ENCODE assay signal across 9 cellular contexts in genomic region chr6:154805288-154805911, GRCh38.
DNase-seq lines count a peak whose midpoint lies in the region; ATAC-seq and TF ChIP-seq lines count a peak whose summit lies in the region.
"Had no signal": no experiment of that assay in that cellular context is flagged by ENCODE, and none has a peak within 500 bp of the region (broad histone marks: within the 10 kb centered on the region; RNA-seq: fewer than 3 reads in every experiment).

No MANE protein-coding gene starts in this region.

- no peak overlapping the region for H2BK15ac ChIP-seq in IMR-90 (ENCODE audit: low read depth, low read length)

- peaks cover 0 to 7% of the 10 kb centered on the region in 2 experiments; a peak in 3 of 4 replicates for H3K79me1 ChIP-seq in IMR-90 (ENCODE audit: low read depth in 1 of 2, low read length in 2 of 2)

- H3K56ac ChIP-seq in IMR-90 (ENCODE audit: extremely low read depth, insufficient read depth, low read length), result no peak overlapping the region

- peaks cover 11% of the 10 kb centered on the region for H3K4me1 Mint-ChIP-seq in T-helper 17 cell

- TF ChIP-seq CTCF in IMR-90 (conservative IDR thresholded peaks at IDR 0.05; ENCODE audit: low read depth, low read length), result peak; percentile 69
- peak; percentile 26 to 34 for TF ChIP-seq CTCF in suprapubic skin (IDR thresholded peaks at IDR 0.05)

- H3K36me3 ChIP-seq in IMR-90 (ENCODE audit: control insufficient read depth, insufficient read depth, low read length) (peaks cover 19% of the 10 kb centered on the region), suprapubic skin (peaks cover 54% of the 10 kb centered on the region)

- H3K27ac Mint-ChIP-seq in T-helper 17 cell, result peak overlapping the region; percentile 53

- TF ChIP-seq EP300 in suprapubic skin (IDR thresholded peaks at IDR 0.05), result no peak

- no peak overlapping the region for H2AFZ ChIP-seq in IMR-90 (replicated peaks; ENCODE audit: low read length, poor library complexity)

- no CpG with 5 or more reads among the region's 2 CpGs for WGBS in IMR-90 (ENCODE audit: extremely low coverage in 2 of 2, insufficient read length in 1 of 2), 2 experiments
- WGBS in suprapubic skin, result 33% methylated on average over 2 of the region's 2 CpGs

- H2BK20ac ChIP-seq in IMR-90 (ENCODE audit: low read depth, low read length), result no peak overlapping the region

- H4K20me1 ChIP-seq in IMR-90 (ENCODE audit: insufficient read depth, low read length), result no peaks in the 10 kb centered on the region

- no peak overlapping the region for H3K4ac ChIP-seq in IMR-90 (ENCODE audit: low read depth, low read length)

- no peak overlapping the region for H4K91ac ChIP-seq in IMR-90 (ENCODE audit: insufficient read depth, low read depth, low read length)

- H3K4me3 Mint-ChIP-seq in T-helper 17 cell, result no peak overlapping the region

- BruUV-seq in IMR-90 (replicated peaks; lab: Mats Ljungman, UMichigan), result no TSS peak

- no peaks in the 10 kb centered on the region for H3K27me3 Mint-ChIP-seq in T-helper 17 cell

- H3K4me1 ChIP-seq in IMR-90 (ENCODE audit: control insufficient read depth, insufficient read depth, low read length) (no peaks in the 10 kb centered on the region), suprapubic skin (no peaks in the 10 kb centered on the region)
- H3K4me1 ChIP-seq: BLaER1 had no signal

- in situ Hi-C loops in IMR-90 (cut with MboI; ENCODE audit: low sequenced_read_pairs), result loop anchor here (10.0 kb wide), 1 partner anchor 651 kb away; no protein-coding TSS in a partner anchor

- no peak overlapping the region for H2AK5ac ChIP-seq in IMR-90 (ENCODE audit: low read depth, low read length)

- no peak overlapping the region for H3K4me3 ChIP-seq in IMR-90 (ENCODE audit: insufficient read depth, low read depth, low read length)
- H3K4me3 ChIP-seq in suprapubic skin, result no peak overlapping the region
- H3K4me3 ChIP-seq: BLaER1 had no signal

- CTCF ChIA-PET in IMR-90 (lab: Yijun Ruan, JAX), result interaction anchor here (0.6 to 3.6 kb wide), 8 partner anchors 11 to 925 kb away, joined by 3 to 20 read pairs (median 4); no protein-coding TSS in a partner anchor

- H3K23ac ChIP-seq in IMR-90 (ENCODE audit: low read depth, low read length), result no peak overlapping the region

- no peak for TF ChIP-seq POLR2A in IMR-90 (IDR thresholded peaks at IDR 0.05; ENCODE audit: low read depth, low read length)
- TF ChIP-seq POLR2A in suprapubic skin (IDR thresholded peaks at IDR 0.05), result no peak

- H3K9me3 ChIP-seq in IMR-90 (ENCODE audit: control insufficient read depth, insufficient read depth, low read length) (no peaks in the 10 kb centered on the region), T-helper 17 cell (ENCODE audit: control insufficient read depth, low read length, poor library complexity, severe bottlenecking) (no peaks in the 10 kb centered on the region), suprapubic skin (no peaks in the 10 kb centered on the region)
- H3K9me3 ChIP-seq: BLaER1 had no signal

- POLR2A ChIA-PET in IMR-90 (lab: Charles Lee; ENCODE audit: unreplicated experiment), result no interaction called here

- ATAC-seq in IMR-90 (ENCODE audit: low read depth), result peak; percentile 80
- peak; percentile 78 for ATAC-seq in T-helper 17 cell

- peak; percentile 73 for TF ChIP-seq RAD21 in IMR-90 (IDR thresholded peaks at IDR 0.05; ENCODE audit: low read length)

- intact Hi-C loops in IMR-90 (cut with micrococcal nuclease), result loop anchor here (1.0 to 10.0 kb wide), 4 partner anchors 72 to 653 kb away; partner anchors contain the start of gene SCAF8

- no peak overlapping the region for H4K5ac ChIP-seq in IMR-90 (ENCODE audit: low read depth, low read length)

- H3K18ac ChIP-seq in IMR-90 (ENCODE audit: low read depth, low read length), result no peak overlapping the region

- H2BK5ac ChIP-seq in IMR-90 (ENCODE audit: low read depth, low read length, poor library complexity, severe bottlenecking), result no peak overlapping the region

- H2BK120ac ChIP-seq in IMR-90 (ENCODE audit: low read depth, low read length), result no peak overlapping the region

- no peak overlapping the region for H2AK9ac ChIP-seq in IMR-90 (replicated peaks; ENCODE audit: low read depth, low read length, poor library complexity)

- no peak overlapping the region for H3K14ac ChIP-seq in IMR-90 (replicated peaks; ENCODE audit: low read depth, low read length)

- peak; percentile 6 for DNase-seq in DMS79 treated with DMSO at 0.1 percent for 48 hours (lab: John Stamatoyannopoulos, UW)
- DNase-seq in DMS79 (lab: John Stamatoyannopoulos, UW), result no peak
- DNase-seq in IMR-90, result peak; percentile 70
- DNase-seq in T-helper 17 cell, result no peak
- peak; percentile 49 for DNase-seq in globus pallidus (ENCODE audit: low spot score)
- DNase-seq in suprapubic skin (ENCODE audit: low spot score in 2 of 2), result no peak
- no peak for DNase-seq in ureter (ENCODE audit: low spot score)
- no peak for DNase-seq in NCI-H1930 (lab: John Stamatoyannopoulos, UW)

- H3K9me1 ChIP-seq in IMR-90 (ENCODE audit: insufficient read depth, low read length), result no peaks in the 10 kb centered on the region

- H3K36me3 Mint-ChIP-seq in T-helper 17 cell (ENCODE audit: low read depth), result peaks cover 8% of the 10 kb centered on the region

- no peak overlapping the region for H3K9ac ChIP-seq in IMR-90 (ENCODE audit: low read depth, low read length)
- H3K9ac ChIP-seq: BLaER1 had no signal

- H3K27me3 ChIP-seq in IMR-90 (ENCODE audit: control insufficient read depth, insufficient read depth, low read length) (no peaks in the 10 kb centered on the region), suprapubic skin (no peaks in the 10 kb centered on the region)
- H3K27me3 ChIP-seq: BLaER1 had no signal

- no peak overlapping the region for H4K8ac ChIP-seq in IMR-90 (ENCODE audit: low read depth in 2 of 2, low read length in 2 of 2)

- H3K27ac ChIP-seq in IMR-90 (ENCODE audit: insufficient read depth, low read length) (no peak overlapping the region), suprapubic skin (no peak overlapping the region)
- H3K27ac ChIP-seq: BLaER1 had no signal

- no peak overlapping the region for H3K4me2 ChIP-seq in IMR-90 (ENCODE audit: low read depth, low read length)
- H3K4me2 ChIP-seq: BLaER1 had no signal

- dilution Hi-C loops in IMR-90 (cut with HindIII; ENCODE audit: low sequenced_read_pairs, unreplicated experiment), result no loop called here

TF ChIP-seq in IMR-90, 13 proteins besides CTCF, POLR2A, EP300 and RAD21:
- TF ChIP-seq ELK1 (IDR thresholded peaks at IDR 0.05; ENCODE audit: borderline replicate concordance, low read depth, low read length) (no peak), SMC3 (IDR thresholded peaks at IDR 0.05; ENCODE audit: low read depth, low read length) (peak; percentile 77)

Comparison
In these comparisons a context has a peak if more than half of its experiments do, and no peak if none do; other contexts are left out.
1. DNase-seq: peak in DMS79 treated with DMSO at 0.1 percent for 48 hours (single experiment), IMR-90 (single experiment) and globus pallidus (single experiment); none in DMS79 (single experiment), T-helper 17 cell (0 of 3), suprapubic skin (0 of 2), ureter (single experiment) and NCI-H1930 (0 of 2).